Comparison of ENCODE assay signal across 37 cellular contexts in genomic region chr16:11425140-11425539, GRCh38.
"Had no signal": no experiment of that assay in that cellular context is flagged by ENCODE, and none has a peak within 500 bp of the region (broad histone marks: within the 10 kb centered on the region; RNA-seq: fewer than 3 reads in every experiment).

No MANE protein-coding gene starts in this region.

- H3K36me3 ChIP-seq: brain microvascular endothelial cell, Peyer's patch, SJSA1 had no signal

- H3K4me3 Mint-ChIP-seq: activated CD4-positive, alpha-beta memory T cell treated with anti-CD3 and anti-CD28 coated beads for 36 hours; activated CD4-positive, alpha-beta T cell treated with anti-CD3 and anti-CD28 coated beads for 36 hours; activated naive CD8-positive, alpha-beta T cell treated with anti-CD3 and anti-CD28 coated beads for 36 hours; activated T-cell treated with anti-CD3 and anti-CD28 coated beads, Interleukin-2, amount 50 U/mL, for 4 hours; activated T-helper 1 cell treated with anti-CD3 and anti-CD28 coated beads, Interleukin-12 subunit alpha, Interleukin-12 subunit beta, Interleukin-2, Interleukin-4 antibody, amounts not matched to agents 30 ng/mL and 10 ng/mL and 1 ng/mL, durations not matched to agents 14 hours and 24 hours and 36 hours; central memory CD8-positive, alpha-beta T cell; T-helper 1 cell treated with Interleukin-12 subunit alpha and Interleukin-12 subunit beta and Interleukin-4 antibody, amounts not matched to agents 30 μg/mL and 1 μg/mL, for 36 hours; T-helper 2 cell treated with Interferon-gamma antibody and Interleukin-4, amounts not matched to agents 5 μg/mL and 100 μg/mL, for 36 hours had no signal

- H3K4me2 ChIP-seq: SK-N-SH had no signal

- H3K9me2 ChIP-seq: SK-N-SH had no signal

- H3K4me1 ChIP-seq: Peyer's patch, SJSA1 had no signal

- H3K4me1 Mint-ChIP-seq: activated CD4-positive, alpha-beta T cell treated with anti-CD3 and anti-CD28 coated beads for 36 hours; activated naive CD8-positive, alpha-beta T cell treated with anti-CD3 and anti-CD28 coated beads for 36 hours; central memory CD8-positive, alpha-beta T cell had no signal

- H3K27me3 ChIP-seq: brain microvascular endothelial cell, Peyer's patch, SJSA1 had no signal

- H3K9ac ChIP-seq: SK-N-SH had no signal

- H3K27ac ChIP-seq: brain microvascular endothelial cell, Peyer's patch, SJSA1 had no signal

- H3K9me3 ChIP-seq: Peyer's patch, SJSA1, SK-N-SH had no signal

- H3K36me3 Mint-ChIP-seq: activated CD4-positive, alpha-beta memory T cell treated with anti-CD3 and anti-CD28 coated beads for 36 hours; activated naive CD8-positive, alpha-beta T cell treated with anti-CD3 and anti-CD28 coated beads for 36 hours had no signal

- FAIRE-seq: TTC549 had no signal

- H3K27ac Mint-ChIP-seq: activated CD4-positive, alpha-beta memory T cell treated with anti-CD3 and anti-CD28 coated beads for 36 hours; activated CD4-positive, alpha-beta T cell treated with anti-CD3 and anti-CD28 coated beads for 36 hours; activated naive CD8-positive, alpha-beta T cell treated with anti-CD3 and anti-CD28 coated beads for 36 hours; activated T-helper 1 cell treated with anti-CD3 and anti-CD28 coated beads, Interleukin-12 subunit alpha, Interleukin-12 subunit beta, Interleukin-2, Interleukin-4 antibody, amounts not matched to agents 30 ng/mL and 10 ng/mL and 1 ng/mL, durations not matched to agents 14 hours and 24 hours and 36 hours; T-helper 1 cell treated with Interleukin-12 subunit alpha and Interleukin-12 subunit beta and Interleukin-4 antibody, amounts not matched to agents 30 μg/mL and 1 μg/mL, for 36 hours; T-helper 2 cell treated with Interferon-gamma antibody and Interleukin-4, amounts not matched to agents 5 μg/mL and 100 μg/mL, for 36 hours had no signal

- H3K27me3 Mint-ChIP-seq: activated CD4-positive, alpha-beta memory T cell treated with anti-CD3 and anti-CD28 coated beads for 36 hours; activated CD4-positive, alpha-beta T cell treated with anti-CD3 and anti-CD28 coated beads for 36 hours; activated naive CD8-positive, alpha-beta T cell treated with anti-CD3 and anti-CD28 coated beads for 36 hours; central memory CD8-positive, alpha-beta T cell had no signal

- ATAC-seq: activated CD4-positive, alpha-beta T cell treated with anti-CD3 and anti-CD28 coated beads for 36 hours; activated CD4-positive, CD25-positive, alpha-beta regulatory T cell treated with anti-CD3 and anti-CD28 coated beads, Interleukin-2, amount 50 U/mL, for 24 hours; activated T-cell treated with anti-CD3 and anti-CD28 coated beads, Interleukin-2, amount 50 U/mL, for 4 hours; PC-3 had no signal

- DNase-seq: activated CD4-positive, alpha-beta memory T cell treated with anti-CD3 and anti-CD28 coated beads for 36 hours; activated CD4-positive, alpha-beta T cell treated with anti-CD3 and anti-CD28 coated beads for 36 hours; activated CD4-positive, alpha-beta T cell treated with anti-CD3 and anti-CD28 coated beads, Interleukin-2, amount 50 U/mL, for 1 hour; activated CD8-positive, alpha-beta memory T cell treated with anti-CD3 and anti-CD28 coated beads, Interleukin-2, amount 50 U/mL, for 4 hours; activated gamma-delta T cell treated with Interleukin-2 at 50 U/mL for 16 hours; activated naive CD4-positive, alpha-beta T cell treated with anti-CD3 and anti-CD28 coated beads, Interleukin-2, amount 50 U/mL, for 16 hours; activated naive CD8-positive, alpha-beta T cell treated with anti-CD3 and anti-CD28 coated beads for 36 hours; activated T-cell treated with anti-CD3 and anti-CD28 coated beads for 4 hours; activated T-cell treated with anti-CD3 and anti-CD28 coated beads, Interleukin-2, amount 50 U/mL, for 4 hours; amniotic stem cell; aorta; brain microvascular endothelial cell; MM.1S; MV-4-11; NCI-H1092 treated with DMSO at 0.1 percent for 48 hours; NCI-H1417; NCI-H146; NCI-H187; NCI-H2029 treated with DMSO at 0.1 percent for 48 hours; NCI-H2107; NCI-H2171; NCI-H510A; NCI-H526; NCI-H748 treated with DMSO at 0.1 percent for 48 hours; NK-92 treated with Interleukin-12 subunit alpha and Interleukin-12 subunit beta, amount 100 ng/mL, for 24 hours; PC-3; Peyer's patch; RPMI8226; SHP77 treated with DMSO at 0.1 percent for 48 hours; SK-N-SH had no signal

- H3K4me3 ChIP-seq: Peyer's patch, SJSA1 had no signal

- H3K9me3 Mint-ChIP-seq: activated CD4-positive, alpha-beta memory T cell treated with anti-CD3 and anti-CD28 coated beads for 36 hours; activated naive CD8-positive, alpha-beta T cell treated with anti-CD3 and anti-CD28 coated beads for 36 hours; activated T-cell treated with anti-CD3 and anti-CD28 coated beads, Interleukin-2, amount 50 U/mL, for 4 hours; activated T-helper 1 cell treated with anti-CD3 and anti-CD28 coated beads, Interleukin-12 subunit alpha, Interleukin-12 subunit beta, Interleukin-2, Interleukin-4 antibody, amounts not matched to agents 30 ng/mL and 10 ng/mL and 1 ng/mL, durations not matched to agents 14 hours and 24 hours and 36 hours; central memory CD8-positive, alpha-beta T cell; T-helper 1 cell treated with Interleukin-12 subunit alpha and Interleukin-12 subunit beta and Interleukin-4 antibody, amounts not matched to agents 30 μg/mL and 1 μg/mL, for 36 hours; T-helper 2 cell treated with Interferon-gamma antibody and Interleukin-4, amounts not matched to agents 5 μg/mL and 100 μg/mL, for 36 hours had no signal
